In the genomic region with DNA sequence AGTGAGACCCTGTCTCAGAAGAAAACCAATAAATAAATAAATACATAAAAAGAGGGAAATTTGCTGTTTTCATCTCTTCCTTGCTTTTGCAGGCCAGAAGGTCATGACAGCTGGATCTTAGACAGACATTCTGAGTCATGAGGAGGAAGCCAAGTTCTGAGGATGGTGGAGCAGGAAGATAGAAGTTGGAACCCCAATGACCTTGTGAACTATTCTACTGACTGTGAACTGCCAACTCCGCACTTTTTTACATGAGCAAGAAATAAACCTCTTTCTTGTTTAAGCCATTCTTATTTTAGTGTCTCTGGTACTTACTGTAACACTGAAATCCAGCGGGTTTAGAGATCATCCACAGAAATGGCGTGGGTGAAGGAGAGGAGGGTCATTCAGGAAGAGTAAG, we compare ENCODE assay signal across 23 cellular contexts. TPM values are rescaled to one million over a fixed set of nuclear protein-coding genes. Genes with fewer than 3 reads are reported as not detected.
A peak's percentile ranks its signal among the peaks of the same experiment; 100 is the strongest.
DNase-seq lines count a peak whose midpoint lies in the region; ATAC-seq lines count a peak whose summit lies in the region.
"Had no signal": no experiment of that assay in that cellular context is flagged by ENCODE, and none has a peak within 500 bp of the region (broad histone marks: within the 10 kb centered on the region; RNA-seq: fewer than 3 reads in every experiment).

No MANE protein-coding gene starts in this region.

- H3K36me3 ChIP-seq in CD8-positive, alpha-beta memory T cell (ENCODE audit: insufficient read depth, low read length) = no peaks in the 10 kb centered on the region
- H3K36me3 ChIP-seq in naive thymus-derived CD4-positive, alpha-beta T cell (ENCODE audit: control insufficient read depth in 2 of 3, insufficient read depth in 3 of 3, low read length in 3 of 3) = no peaks in the 10 kb centered on the region
- H3K36me3 ChIP-seq: brain microvascular endothelial cell, transverse colon had no signal

- no peak for DNase-seq in activated T-cell treated with anti-CD3 and anti-CD28 coated beads, Interleukin-2, amount 50 U/mL, for 72 hours
- no peak for DNase-seq in activated T-cell treated with anti-CD3 and anti-CD28 coated beads, Interleukin-2, amount 50 U/mL, for 48 hours
- DNase-seq in CD8-positive, alpha-beta memory T cell = no peak
- DNase-seq in activated CD4-positive, alpha-beta memory T cell treated with anti-CD3 and anti-CD28 coated beads, Interleukin-2, amount 10 ng/mL, durations not matched to agents 7 days and 5 days = no peak
- no peak for DNase-seq in naive thymus-derived CD4-positive, alpha-beta T cell
- no peak for DNase-seq in HEK293T (ENCODE audit: extremely low spot score)
- DNase-seq: brain microvascular endothelial cell; glutamatergic neuron; H9; NCI-H1417 treated with DMSO at 0.1 percent for 48 hours; NCI-H2107; NCI-H510A; stimulated activated CD4-positive, alpha-beta T cell treated with anti-CD3 and anti-CD28 coated beads, Interleukin-1b, Interleukin-23, amount 100 ng/mL, for 48 hours; stimulated activated naive CD4-positive, alpha-beta T cell; T-helper 9 cell; transverse colon had no signal

- intact Hi-C loops in naive thymus-derived CD4-positive, alpha-beta T cell (cut with micrococcal nuclease) = no loop called here

- CTCF ChIA-PET in CD8-positive, alpha-beta memory T cell (lab: Charles Lee) = interaction anchor here (1.1 kb wide), 1 partner anchor 36 kb away, joined by 3 read pairs; no protein-coding TSS in a partner anchor
- CTCF ChIA-PET in activated CD4-positive, alpha-beta memory T cell treated with anti-CD3 and anti-CD28 coated beads, Interleukin-2, amount 10 ng/mL, durations not matched to agents 7 days and 5 days (lab: Charles Lee) = interaction anchor here (1.4 kb wide), 1 partner anchor 10 kb away, joined by 5 read pairs; no protein-coding TSS in a partner anchor
- CTCF ChIA-PET in naive thymus-derived CD4-positive, alpha-beta T cell (lab: Charles Lee) = interaction anchor here (1.4 kb wide), 1 partner anchor 15 kb away, joined by 3 read pairs; no protein-coding TSS in a partner anchor
- CTCF ChIA-PET in HEK293T (lab: Yijun Ruan, JAX) = no interaction called here

- H3K27me3 Mint-ChIP-seq in activated T-cell treated with anti-CD3 and anti-CD28 coated beads, Interleukin-2, amount 50 U/mL, for 72 hours (ENCODE audit: low read depth) = no peaks in the 10 kb centered on the region
- no peaks in the 10 kb centered on the region for H3K27me3 Mint-ChIP-seq in CD8-positive, alpha-beta memory T cell
- H3K27me3 Mint-ChIP-seq in activated CD4-positive, alpha-beta memory T cell treated with anti-CD3 and anti-CD28 coated beads, Interleukin-2, amount 10 ng/mL, durations not matched to agents 7 days and 5 days = no peaks in the 10 kb centered on the region
- H3K27me3 Mint-ChIP-seq in naive thymus-derived CD4-positive, alpha-beta T cell = no peaks in the 10 kb centered on the region

- H3K9me3 Mint-ChIP-seq in activated T-cell treated with anti-CD3 and anti-CD28 coated beads, Interleukin-2, amount 50 U/mL, for 72 hours = peaks cover 2 to 6% of the 10 kb centered on the region in 2 donors
- no peaks in the 10 kb centered on the region for H3K9me3 Mint-ChIP-seq in CD8-positive, alpha-beta memory T cell
- peaks cover 2% of the 10 kb centered on the region for H3K9me3 Mint-ChIP-seq in activated CD4-positive, alpha-beta memory T cell treated with anti-CD3 and anti-CD28 coated beads, Interleukin-2, amount 10 ng/mL, durations not matched to agents 7 days and 5 days
- H3K9me3 Mint-ChIP-seq in naive thymus-derived CD4-positive, alpha-beta T cell = peaks cover 0 to 14% (median 3%) of the 10 kb centered on the region in 11 donors
- H3K9me3 Mint-ChIP-seq: H9 had no signal

- peak overlapping the region in 1 of 2 donors; percentile 3 for H3K4me3 Mint-ChIP-seq in activated T-cell treated with anti-CD3 and anti-CD28 coated beads, Interleukin-2, amount 50 U/mL, for 72 hours
- peak overlapping the region in 5 of 7 donors; percentile 17 to 83 (median 63) for H3K4me3 Mint-ChIP-seq in CD8-positive, alpha-beta memory T cell
- no peak overlapping the region for H3K4me3 Mint-ChIP-seq in activated CD4-positive, alpha-beta memory T cell treated with anti-CD3 and anti-CD28 coated beads, Interleukin-2, amount 10 ng/mL, durations not matched to agents 7 days and 5 days
- peak overlapping the region in 4 of 10 donors; percentile 0 to 79 (median 60) for H3K4me3 Mint-ChIP-seq in naive thymus-derived CD4-positive, alpha-beta T cell
- H3K4me3 Mint-ChIP-seq: H9 had no signal

- no peaks in the 10 kb centered on the region for H3K9me3 ChIP-seq in CD8-positive, alpha-beta memory T cell (ENCODE audit: low read length)
- H3K9me3 ChIP-seq in naive thymus-derived CD4-positive, alpha-beta T cell (ENCODE audit: control insufficient read depth in 2 of 3, low read length in 3 of 3) = no peaks in the 10 kb centered on the region
- H3K9me3 ChIP-seq: transverse colon had no signal

- H3K27ac Mint-ChIP-seq in activated T-cell treated with anti-CD3 and anti-CD28 coated beads, Interleukin-2, amount 50 U/mL, for 72 hours = peak overlapping the region; percentile 17
- peak overlapping the region; percentile 79 to 99 (median 94) for H3K27ac Mint-ChIP-seq in CD8-positive, alpha-beta memory T cell
- H3K27ac Mint-ChIP-seq in activated CD4-positive, alpha-beta memory T cell treated with anti-CD3 and anti-CD28 coated beads, Interleukin-2, amount 10 ng/mL, durations not matched to agents 7 days and 5 days = peak overlapping the region; percentile 6
- peak overlapping the region; percentile 8 to 98 (median 89) for H3K27ac Mint-ChIP-seq in naive thymus-derived CD4-positive, alpha-beta T cell
- H3K27ac Mint-ChIP-seq: H9 had no signal

- H3K27ac ChIP-seq in CD8-positive, alpha-beta memory T cell (ENCODE audit: low read depth, low read length) = no peak overlapping the region
- no peak overlapping the region for H3K27ac ChIP-seq in naive thymus-derived CD4-positive, alpha-beta T cell (ENCODE audit: low read depth, low read length)
- H3K27ac ChIP-seq: brain microvascular endothelial cell, transverse colon had no signal

- no peaks in the 10 kb centered on the region for H3K27me3 ChIP-seq in CD8-positive, alpha-beta memory T cell (ENCODE audit: insufficient read depth, low read length, poor library complexity, severe bottlenecking)
- H3K27me3 ChIP-seq in naive thymus-derived CD4-positive, alpha-beta T cell (ENCODE audit: control insufficient read depth in 2 of 2, insufficient read depth in 2 of 2, low read length in 2 of 2) = no peaks in the 10 kb centered on the region
- H3K27me3 ChIP-seq: brain microvascular endothelial cell, transverse colon had no signal

- H3K4me1 Mint-ChIP-seq in activated T-cell treated with anti-CD3 and anti-CD28 coated beads, Interleukin-2, amount 50 U/mL, for 72 hours (ENCODE audit: low read depth) = peaks cover 98% of the 10 kb centered on the region
- H3K4me1 Mint-ChIP-seq in CD8-positive, alpha-beta memory T cell = peaks cover 94 to 100% (median 99%) of the 10 kb centered on the region in 3 donors
- H3K4me1 Mint-ChIP-seq in activated CD4-positive, alpha-beta memory T cell treated with anti-CD3 and anti-CD28 coated beads, Interleukin-2, amount 10 ng/mL, durations not matched to agents 7 days and 5 days = peaks cover 83% of the 10 kb centered on the region
- peaks cover 76 to 100% (median 91%) of the 10 kb centered on the region in 7 donors for H3K4me1 Mint-ChIP-seq in naive thymus-derived CD4-positive, alpha-beta T cell

- no peak for ATAC-seq in activated T-cell treated with anti-CD3 and anti-CD28 coated beads, Interleukin-2, amount 50 U/mL, for 72 hours (replicated peaks in 1 of 2)
- no peak for ATAC-seq in naive thymus-derived CD4-positive, alpha-beta T cell
- ATAC-seq in GM18502 (IDR thresholded peaks at IDR 0.05; ENCODE audit: poor library complexity, unreplicated experiment) = no peak
- ATAC-seq in HG03342 (IDR thresholded peaks at IDR 0.05; ENCODE audit: unreplicated experiment) = no peak
- ATAC-seq: activated CD4-positive, CD25-positive, alpha-beta regulatory T cell treated with anti-CD3 and anti-CD28 coated beads, Interleukin-2, amount 50 U/mL, for 24 hours had no signal

- H3K4me1 ChIP-seq in CD8-positive, alpha-beta memory T cell (ENCODE audit: insufficient read depth, low read length) = peaks cover 100% of the 10 kb centered on the region
- H3K4me1 ChIP-seq in naive thymus-derived CD4-positive, alpha-beta T cell (ENCODE audit: control insufficient read depth in 2 of 2, insufficient read depth in 2 of 2, low read length in 2 of 2) = peaks cover 93 to 96% of the 10 kb centered on the region in 2 donors
- H3K4me1 ChIP-seq: transverse colon had no signal

- POLR2A ChIA-PET in CD8-positive, alpha-beta memory T cell (lab: Charles Lee) = interaction anchor here (1.0 kb wide), 1 partner anchor 137 kb away, joined by 3 read pairs; no protein-coding TSS in a partner anchor
- POLR2A ChIA-PET in activated CD4-positive, alpha-beta memory T cell treated with anti-CD3 and anti-CD28 coated beads, Interleukin-2, amount 10 ng/mL, durations not matched to agents 7 days and 5 days (lab: Charles Lee) = interaction anchor here (0.6 to 16.8 kb wide), 4 partner anchors 6 to 49 kb away, joined by 3 to 203 read pairs (median 3); a partner anchor contains a TSS
- POLR2A ChIA-PET in naive thymus-derived CD4-positive, alpha-beta T cell (lab: Charles Lee) = interaction anchor here (1.3 to 1.7 kb wide), 4 partner anchors 8 to 142 kb away, joined by 4 to 9 read pairs (median 6); a partner anchor contains a TSS
- POLR2A ChIA-PET in HEK293T (lab: Yijun Ruan, JAX) = no interaction called here

- no peak overlapping the region for H3K4me3 ChIP-seq in CD8-positive, alpha-beta memory T cell (ENCODE audit: low read length)
- H3K4me3 ChIP-seq in naive thymus-derived CD4-positive, alpha-beta T cell (ENCODE audit: low read length) = no peak overlapping the region
- H3K4me3 ChIP-seq: transverse colon had no signal

- peaks cover 6 to 11% of the 10 kb centered on the region in 2 donors for H3K36me3 Mint-ChIP-seq in activated T-cell treated with anti-CD3 and anti-CD28 coated beads, Interleukin-2, amount 50 U/mL, for 72 hours (ENCODE audit: insufficient read depth in 2 of 2)
- H3K36me3 Mint-ChIP-seq in CD8-positive, alpha-beta memory T cell = peaks cover 27 to 49% (median 32%) of the 10 kb centered on the region in 3 donors
- H3K36me3 Mint-ChIP-seq in activated CD4-positive, alpha-beta memory T cell treated with anti-CD3 and anti-CD28 coated beads, Interleukin-2, amount 10 ng/mL, durations not matched to agents 7 days and 5 days (ENCODE audit: low read depth) = peaks cover 37% of the 10 kb centered on the region
- H3K36me3 Mint-ChIP-seq in naive thymus-derived CD4-positive, alpha-beta T cell = peaks cover 21 to 59% (median 27%) of the 10 kb centered on the region in 5 donors

RNA-seq across cellular contexts. Expression of a gene that starts 8.4 kb away (rescaled TPM):
- 10 to 100 TPM; 10.2 to 16.0 TPM for total RNA-seq in activated T-cell treated with anti-CD3 and anti-CD28 coated beads, Interleukin-2, amount 50 U/mL, for 72 hours
- total RNA-seq in CD8-positive, alpha-beta memory T cell = 10 to 100 TPM; 25.1 to 27.6 TPM
- 58.1 TPM for polyA plus RNA-seq in CD8-positive, alpha-beta memory T cell
- 10 to 100 TPM; 21.6 to 23.3 TPM for total RNA-seq in activated CD4-positive, alpha-beta memory T cell treated with anti-CD3 and anti-CD28 coated beads, Interleukin-2, amount 10 ng/mL, durations not matched to agents 7 days and 5 days
- 10 to 100 TPM; 25.1 to 40.7 (median 32.3) TPM for total RNA-seq in naive thymus-derived CD4-positive, alpha-beta T cell
- polyA plus RNA-seq in naive thymus-derived CD4-positive, alpha-beta T cell = 10 to 100 TPM in 1 of 2 donors, 1 to 10 TPM in 1; 7.4 to 11.3 TPM
- total RNA-seq: Daoy, fibroblast of lung, H9, SK-MEL-5 had no signal
- polyA plus RNA-seq: fibroblast of lung, neural cell had no signal

RNA-seq across cellular contexts. Expression of a gene that starts 47.8 kb away (rescaled TPM):
- total RNA-seq in activated T-cell treated with anti-CD3 and anti-CD28 coated beads, Interleukin-2, amount 50 U/mL, for 72 hours = 10 to 100 TPM; 41.6 to 48.8 TPM
- total RNA-seq in CD8-positive, alpha-beta memory T cell = 10 to 100 TPM; 28.3 to 30.7 TPM
- polyA plus RNA-seq in CD8-positive, alpha-beta memory T cell = 201 TPM
- total RNA-seq in activated CD4-positive, alpha-beta memory T cell treated with anti-CD3 and anti-CD28 coated beads, Interleukin-2, amount 10 ng/mL, durations not matched to agents 7 days and 5 days = 10 to 100 TPM; 32.0 to 33.8 TPM
- 10 to 100 TPM; 17.8 to 48.5 (median 40.5) TPM for total RNA-seq in naive thymus-derived CD4-positive, alpha-beta T cell
- 10 to 100 TPM; 61.1 to 62.6 TPM for polyA plus RNA-seq in naive thymus-derived CD4-positive, alpha-beta T cell
- total RNA-seq: Daoy, fibroblast of lung, H9, SK-MEL-5 had no signal
- polyA plus RNA-seq: fibroblast of lung, neural cell had no signal

Comparison
In these comparisons a context has a peak if more than half of its experiments do, and no peak if none do; other contexts are left out.
1. H3K27ac Mint-ChIP-seq: peak in every context shown above with its lines; median percentile 94 in CD8-positive, alpha-beta memory T cell; 89 in naive thymus-derived CD4-positive, alpha-beta T cell; 17 in activated T-cell treated with anti-CD3 and anti-CD28 coated beads, Interleukin-2, amount 50 U/mL, for 72 hours; 6 in activated CD4-positive, alpha-beta memory T cell treated with anti-CD3 and anti-CD28 coated beads, Interleukin-2, amount 10 ng/mL, durations not matched to agents 7 days and 5 days.